In genomic region chr7:52639981-52640380, GRCh38 we compare ENCODE assay signal across 28 cellular contexts.
A peak's percentile ranks its signal among the peaks of the same experiment; 100 is the strongest.
DNase-seq lines count a peak whose midpoint lies in the region; ATAC-seq and TF ChIP-seq lines count a peak whose summit lies in the region.
"Had no signal": no experiment of that assay in that cellular context is flagged by ENCODE, and none has a peak within 500 bp of the region (broad histone marks: within the 10 kb centered on the region; RNA-seq: fewer than 3 reads in every experiment).

No MANE protein-coding gene starts in this region.

- H3K4me1 Mint-ChIP-seq in CD8-positive, alpha-beta T cell (ENCODE audit: low read depth): no peaks in the 10 kb centered on the region
- H3K4me1 Mint-ChIP-seq: activated CD4-positive, alpha-beta T cell treated with anti-CD3 and anti-CD28 coated beads, Interleukin-2, amount 10 ng/mL, durations not matched to agents 7 days and 5 days; activated naive CD4-positive, alpha-beta T cell treated with anti-CD3 and anti-CD28 coated beads, Interleukin-2, amount 50 U/mL, for 24 hours; mesothelial cell of epicardium; natural killer cell had no signal

- no peaks in the 10 kb centered on the region for H3K36me3 Mint-ChIP-seq in CD8-positive, alpha-beta T cell
- H3K36me3 Mint-ChIP-seq: activated naive CD4-positive, alpha-beta T cell treated with anti-CD3 and anti-CD28 coated beads, Interleukin-2, amount 50 U/mL, for 24 hours; mesothelial cell of epicardium; natural killer cell had no signal

- H3K4me3 ChIP-seq in fibroblast of mammary gland (ENCODE audit: control insufficient read depth, low read depth, low read length) (no peak overlapping the region), skeletal muscle cell (ENCODE audit: low read depth, low read length) (no peak overlapping the region)
- H3K4me3 ChIP-seq in CD8-positive, alpha-beta T cell (ENCODE audit: low read depth, low read length): no peak overlapping the region
- H3K4me3 ChIP-seq: BLaER1 treated with 17β-estradiol and CSF1 and Interleukin-3, amounts not matched to agents 10 nM and 100 nM; HAP-1; left ventricle myocardium inferior; ovary; right atrium auricular region; thyroid gland had no signal

- no peaks in the 10 kb centered on the region for H3K27me3 Mint-ChIP-seq in CD8-positive, alpha-beta T cell (ENCODE audit: low read depth)
- H3K27me3 Mint-ChIP-seq: activated CD4-positive, alpha-beta T cell treated with anti-CD3 and anti-CD28 coated beads, Interleukin-2, amount 10 ng/mL, durations not matched to agents 7 days and 5 days; activated naive CD4-positive, alpha-beta T cell treated with anti-CD3 and anti-CD28 coated beads, Interleukin-2, amount 50 U/mL, for 24 hours had no signal

- intact Hi-C loops in CD8-positive, alpha-beta T cell (cut with DNase I, micrococcal nuclease): no loop called here

- peak; percentile 95 for DNase-seq in HT1080 (ENCODE audit: low read depth)
- DNase-seq in T1000 (lab: John Stamatoyannopoulos, UW): peak; percentile 2
- DNase-seq in fibroblast of mammary gland (ENCODE audit: low read depth): peak; percentile 33
- DNase-seq in skeletal muscle cell (ENCODE audit: low read depth): peak; percentile 52
- DNase-seq in CD8-positive, alpha-beta T cell: no peak
- no peak for DNase-seq in OCI-M2 (lab: John Stamatoyannopoulos, UW; ENCODE audit: unreplicated experiment)
- DNase-seq: activated CD4-positive, alpha-beta T cell treated with anti-CD3 and anti-CD28 coated beads, Interleukin-2, amount 10 ng/mL, durations not matched to agents 7 days and 5 days; aorta; cerebellar nuclear complex; DMS79 treated with DMSO at 0.1 percent for 48 hours; left ventricle myocardium inferior; MM.1S; natural killer cell; NCI-H1417 treated with DMSO at 0.1 percent for 48 hours; NCI-H2107; ovary; Right ventricle myocardium superior; stimulated activated naive CD4-positive, alpha-beta T cell treated with Interleukin-2 at 50 U/mL for 16 hours; thyroid gland; WERI-Rb-1 had no signal

- CTCF ChIA-PET in CD8-positive, alpha-beta T cell (lab: Charles Lee): no interaction called here

- no peak for TF ChIP-seq CTCF in fibroblast of mammary gland (conservative IDR thresholded peaks at IDR 0.05; ENCODE audit: control insufficient read depth, insufficient read depth, low read depth, low read length)
- TF ChIP-seq CTCF in CD8-positive, alpha-beta T cell (IDR thresholded peaks at IDR 0.05): no peak

- H3K9me3 Mint-ChIP-seq in CD8-positive, alpha-beta T cell: peaks cover 13% of the 10 kb centered on the region
- H3K9me3 Mint-ChIP-seq: activated CD4-positive, alpha-beta T cell treated with anti-CD3 and anti-CD28 coated beads, Interleukin-2, amount 10 ng/mL, durations not matched to agents 7 days and 5 days; mesothelial cell of epicardium had no signal

- H3K4me1 ChIP-seq in CD8-positive, alpha-beta T cell (ENCODE audit: insufficient read depth, low read length): no peaks in the 10 kb centered on the region
- H3K4me1 ChIP-seq: BLaER1 treated with 17β-estradiol and CSF1 and Interleukin-3, amounts not matched to agents 10 nM and 100 nM; HAP-1; left ventricle myocardium inferior; right atrium auricular region; thyroid gland had no signal

- no peaks in the 10 kb centered on the region for H3K36me3 ChIP-seq in CD8-positive, alpha-beta T cell (ENCODE audit: insufficient read depth, low read length)
- H3K36me3 ChIP-seq: BLaER1 treated with 17β-estradiol and CSF1 and Interleukin-3, amounts not matched to agents 10 nM and 100 nM; HAP-1; left ventricle myocardium inferior; ovary; right atrium auricular region; thyroid gland; WERI-Rb-1 had no signal

- no peaks in the 10 kb centered on the region for H3K9me3 ChIP-seq in CD8-positive, alpha-beta T cell (ENCODE audit: low read length)
- H3K9me3 ChIP-seq: BLaER1 treated with 17β-estradiol and CSF1 and Interleukin-3, amounts not matched to agents 10 nM and 100 nM; HAP-1; ovary; right atrium auricular region; thyroid gland had no signal

- no peaks in the 10 kb centered on the region for H3K27me3 ChIP-seq in CD8-positive, alpha-beta T cell (ENCODE audit: insufficient read depth, low read length)
- H3K27me3 ChIP-seq: BLaER1 treated with 17β-estradiol and CSF1 and Interleukin-3, amounts not matched to agents 10 nM and 100 nM; ovary; right atrium auricular region; thyroid gland had no signal

- POLR2A ChIA-PET in CD8-positive, alpha-beta T cell (lab: Charles Lee): no interaction called here

- no peak overlapping the region for H3K27ac Mint-ChIP-seq in CD8-positive, alpha-beta T cell
- H3K27ac Mint-ChIP-seq: activated CD4-positive, alpha-beta T cell treated with anti-CD3 and anti-CD28 coated beads, Interleukin-2, amount 10 ng/mL, durations not matched to agents 7 days and 5 days; activated naive CD4-positive, alpha-beta T cell treated with anti-CD3 and anti-CD28 coated beads, Interleukin-2, amount 50 U/mL, for 24 hours; mesothelial cell of epicardium; natural killer cell; T-helper 2 cell treated with Interferon-gamma antibody and Interleukin-4, amounts not matched to agents 5 μg/mL and 100 μg/mL, for 36 hours had no signal

- no peak overlapping the region for H3K27ac ChIP-seq in CD8-positive, alpha-beta T cell (ENCODE audit: low read depth, low read length)
- H3K27ac ChIP-seq: BLaER1 treated with 17β-estradiol and CSF1 and Interleukin-3, amounts not matched to agents 10 nM and 100 nM; left ventricle myocardium inferior; ovary; right atrium auricular region; thyroid gland; WERI-Rb-1 had no signal

- H3K4me3 Mint-ChIP-seq in CD8-positive, alpha-beta T cell: no peak overlapping the region
- H3K4me3 Mint-ChIP-seq: activated CD4-positive, alpha-beta T cell treated with anti-CD3 and anti-CD28 coated beads, Interleukin-2, amount 10 ng/mL, durations not matched to agents 7 days and 5 days; activated naive CD4-positive, alpha-beta T cell treated with anti-CD3 and anti-CD28 coated beads, Interleukin-2, amount 50 U/mL, for 24 hours; mesothelial cell of epicardium; natural killer cell; T-helper 2 cell treated with Interferon-gamma antibody and Interleukin-4, amounts not matched to agents 5 μg/mL and 100 μg/mL, for 36 hours had no signal

- no peak for ATAC-seq in CD8-positive, alpha-beta T cell
- ATAC-seq in HG03342 (IDR thresholded peaks at IDR 0.05; ENCODE audit: unreplicated experiment): no peak
- ATAC-seq in HG02973 (IDR thresholded peaks at IDR 0.05; ENCODE audit: unreplicated experiment): no peak
- ATAC-seq: natural killer cell had no signal

Comparison
In these comparisons a context has a peak if more than half of its experiments do, and no peak if none do; other contexts are left out.
1. DNase-seq: peak in HT1080 (single experiment), T1000 (single experiment), fibroblast of mammary gland (single experiment) and skeletal muscle cell (single experiment); none in CD8-positive, alpha-beta T cell (0 of 7) and OCI-M2 (single experiment).